Comparison of ENCODE assay signal across 17 cellular contexts in the genomic region with DNA sequence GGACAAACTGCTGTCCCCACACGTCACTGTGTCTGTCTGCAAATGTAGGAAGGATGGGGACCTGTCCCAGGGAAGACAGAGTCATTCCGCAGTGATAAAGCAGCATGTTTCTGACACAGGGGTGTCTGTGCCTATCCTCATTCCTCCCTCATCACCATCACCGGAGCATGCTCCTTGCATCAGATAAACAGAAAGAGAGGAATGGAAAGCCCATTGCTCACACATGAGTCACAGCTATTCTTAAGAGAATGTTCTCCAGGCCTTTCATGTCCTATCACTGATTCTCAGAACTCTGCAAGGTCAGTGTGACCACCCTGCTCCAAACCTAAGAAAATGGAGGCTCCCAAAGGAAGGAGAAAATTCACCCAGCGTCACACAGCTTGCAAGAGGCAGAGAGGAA. TPM values are rescaled to one million over a fixed set of nuclear protein-coding genes. Genes with fewer than 3 reads are reported as not detected.
DNase-seq lines count a peak whose midpoint lies in the region; TF ChIP-seq lines count a peak whose summit lies in the region.
"Had no signal": no experiment of that assay in that cellular context is flagged by ENCODE, and none has a peak within 500 bp of the region (broad histone marks: within the 10 kb centered on the region; RNA-seq: fewer than 3 reads in every experiment).

No MANE protein-coding gene starts in this region.

- CTCF ChIA-PET in AG04450 (lab: Charles Lee) = interaction anchor here (1.1 kb wide), 1 partner anchor 68 kb away, joined by 3 read pairs; no protein-coding TSS in a partner anchor

- H3K27ac ChIP-seq in AG04450 (ENCODE audit: low read depth, low read length) = no peak overlapping the region
- H3K27ac ChIP-seq: cardiac muscle cell, gastroesophageal sphincter, lower lobe of right lung, prostate gland, WERI-Rb-1 had no signal

- POLR2A ChIA-PET in AG04450 (lab: Yijun Ruan, JAX) = no interaction called here

- TF ChIP-seq CTCF in AG04450 (IDR thresholded peaks at IDR 0.05; ENCODE audit: low read depth, low read length) (no peak), astrocyte of the spinal cord (IDR thresholded peaks at IDR 0.05; ENCODE audit: low read depth, low read length) (no peak)

- in situ Hi-C loops in astrocyte of the spinal cord (cut with HindIII; ENCODE audit: low sequenced_read_pairs) = no loop called here
- in situ Hi-C loops in KBM-7 (cut with MboI; ENCODE audit: low pct_unique_long_range_greater_than_20kb, low sequenced_read_pairs) = no loop called here

- peak; percentile 44 for DNase-seq in AG04450 (ENCODE audit: low read depth, low spot score)
- peak; percentile 36 for DNase-seq in HS-5 (ENCODE audit: low read depth)
- DNase-seq in astrocyte of the spinal cord (ENCODE audit: low read depth, low spot score) = peak; percentile 62
- peak; percentile 93 for DNase-seq in islet precursor cell
- no peak for DNase-seq in KBM-7
- no peak for DNase-seq in medulla oblongata (ENCODE audit: extremely low spot score)
- DNase-seq in cerebellar nuclear complex (lab: John Stamatoyannopoulos, UW) = no peak
- DNase-seq in GM19240 (ENCODE audit: insufficient read length, low spot score) = no peak
- DNase-seq: activated T-cell treated with anti-CD3 and anti-CD28 coated beads, Interleukin-2, amount 50 U/mL, for 1 hour; C1 segment of cervical spinal cord; lower lobe of right lung; MM.1S; NCI-H446; WERI-Rb-1 had no signal

- peaks cover 15% of the 10 kb centered on the region for H3K9me3 ChIP-seq in AG04450 (ENCODE audit: control insufficient read depth, insufficient read depth, low read length)
- H3K9me3 ChIP-seq: gastroesophageal sphincter, lower lobe of right lung, prostate gland had no signal

- no peak overlapping the region for H3K4me3 ChIP-seq in AG04450 (ENCODE audit: low read depth, low read length)
- no peak overlapping the region for H3K4me3 ChIP-seq in astrocyte of the spinal cord (ENCODE audit: low read depth, low read length)
- H3K4me3 ChIP-seq: cardiac muscle cell, gastroesophageal sphincter, lower lobe of right lung, prostate gland had no signal

- no peaks in the 10 kb centered on the region for H3K27me3 ChIP-seq in AG04450 (ENCODE audit: control insufficient read depth, insufficient read depth, low read length)
- H3K27me3 ChIP-seq: cardiac muscle cell had no signal

RNA-seq across cellular contexts. Expression of a gene that starts 38.9 kb away (rescaled TPM):
- 11.3 and 14.5 TPM in 2 replicates for polyA plus RNA-seq in AG04450 (2011; rRNA removed)
- 13.6 and 15.3 TPM in 2 replicates for polyA minus RNA-seq in AG04450 (2011; rRNA and poly(A)+ RNA removed)

Comparison
In these comparisons a context has a peak if more than half of its experiments do, and no peak if none do; other contexts are left out.
1. DNase-seq: peak in AG04450 (single experiment), HS-5 (single experiment), astrocyte of the spinal cord (single experiment) and islet precursor cell (single experiment); none in KBM-7 (single experiment), medulla oblongata (single experiment), cerebellar nuclear complex (0 of 2) and GM19240 (single experiment).